Comparison of ENCODE assay signal across 1 cellular context in the genomic region with DNA sequence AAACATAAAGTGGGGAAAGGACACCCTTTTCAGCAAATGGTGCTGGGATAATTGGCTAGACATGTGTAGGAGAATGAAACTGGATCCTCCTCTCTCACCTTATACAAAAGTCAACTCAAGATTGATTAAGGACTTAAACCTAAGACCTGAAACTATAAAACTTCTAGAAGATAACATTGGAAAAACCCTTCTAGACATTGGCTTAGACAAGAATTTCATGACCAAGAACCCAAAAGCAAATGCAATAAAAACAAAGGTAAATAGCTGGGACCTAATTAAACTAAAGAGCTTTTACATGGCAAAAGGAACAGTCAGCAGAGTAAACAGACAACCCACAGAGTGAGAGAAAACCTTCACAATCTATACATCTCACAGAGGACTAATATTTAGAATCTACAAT.
TF ChIP-seq lines count a peak whose summit lies in the region.

No MANE protein-coding gene starts in this region.

TF ChIP-seq in HEK293, 187 proteins besides CTCF, POLR2A, EP300 and RAD21 (continued from another document):
- TF ChIP-seq, protein P1, sequence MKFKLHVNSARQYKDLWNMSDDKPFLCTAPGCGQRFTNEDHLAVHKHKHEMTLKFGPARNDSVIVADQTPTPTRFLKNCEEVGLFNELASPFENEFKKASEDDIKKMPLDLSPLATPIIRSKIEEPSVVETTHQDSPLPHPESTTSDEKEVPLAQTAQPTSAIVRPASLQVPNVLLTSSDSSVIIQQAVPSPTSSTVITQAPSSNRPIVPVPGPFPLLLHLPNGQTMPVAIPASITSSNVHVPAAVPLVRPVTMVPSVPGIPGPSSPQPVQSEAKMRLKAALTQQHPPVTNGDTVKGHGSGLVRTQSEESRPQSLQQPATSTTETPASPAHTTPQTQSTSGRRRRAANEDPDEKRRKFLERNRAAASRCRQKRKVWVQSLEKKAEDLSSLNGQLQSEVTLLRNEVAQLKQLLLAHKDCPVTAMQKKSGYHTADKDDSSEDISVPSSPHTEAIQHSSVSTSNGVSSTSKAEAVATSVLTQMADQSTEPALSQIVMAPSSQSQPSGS (tag by site-specific recombination; IDR thresholded peaks at IDR 0.05; ENCODE audit: low read depth) = 0 out of 2 replicates have a peak, but pooled peaks have one; percentile 3
- TF ChIP-seq ZNF423 (tag by site-specific recombination; IDR thresholded peaks at IDR 0.05) = 0 out of 2 replicates have a peak, but pooled peaks have one; percentile 34
- TF ChIP-seq, protein P2, sequence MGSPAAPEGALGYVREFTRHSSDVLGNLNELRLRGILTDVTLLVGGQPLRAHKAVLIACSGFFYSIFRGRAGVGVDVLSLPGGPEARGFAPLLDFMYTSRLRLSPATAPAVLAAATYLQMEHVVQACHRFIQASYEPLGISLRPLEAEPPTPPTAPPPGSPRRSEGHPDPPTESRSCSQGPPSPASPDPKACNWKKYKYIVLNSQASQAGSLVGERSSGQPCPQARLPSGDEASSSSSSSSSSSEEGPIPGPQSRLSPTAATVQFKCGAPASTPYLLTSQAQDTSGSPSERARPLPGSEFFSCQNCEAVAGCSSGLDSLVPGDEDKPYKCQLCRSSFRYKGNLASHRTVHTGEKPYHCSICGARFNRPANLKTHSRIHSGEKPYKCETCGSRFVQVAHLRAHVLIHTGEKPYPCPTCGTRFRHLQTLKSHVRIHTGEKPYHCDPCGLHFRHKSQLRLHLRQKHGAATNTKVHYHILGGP (tag by site-specific recombination; IDR thresholded peaks at IDR 0.05) = peak; percentile 70
- peak; percentile 77; the same call in 1 of the 2 replicates for TF ChIP-seq OVOL3 (tag by site-specific recombination; IDR thresholded peaks at IDR 0.05)
- TF ChIP-seq WT1 (tag by site-specific recombination; IDR thresholded peaks at IDR 0.05) = peak; percentile 89
- peak; percentile 45; the same call in 1 of the 2 replicates for TF ChIP-seq ZXDB (tag by site-specific recombination; IDR thresholded peaks at IDR 0.05)
